ENCODE assay signal across 1 cellular context in the genomic region with DNA sequence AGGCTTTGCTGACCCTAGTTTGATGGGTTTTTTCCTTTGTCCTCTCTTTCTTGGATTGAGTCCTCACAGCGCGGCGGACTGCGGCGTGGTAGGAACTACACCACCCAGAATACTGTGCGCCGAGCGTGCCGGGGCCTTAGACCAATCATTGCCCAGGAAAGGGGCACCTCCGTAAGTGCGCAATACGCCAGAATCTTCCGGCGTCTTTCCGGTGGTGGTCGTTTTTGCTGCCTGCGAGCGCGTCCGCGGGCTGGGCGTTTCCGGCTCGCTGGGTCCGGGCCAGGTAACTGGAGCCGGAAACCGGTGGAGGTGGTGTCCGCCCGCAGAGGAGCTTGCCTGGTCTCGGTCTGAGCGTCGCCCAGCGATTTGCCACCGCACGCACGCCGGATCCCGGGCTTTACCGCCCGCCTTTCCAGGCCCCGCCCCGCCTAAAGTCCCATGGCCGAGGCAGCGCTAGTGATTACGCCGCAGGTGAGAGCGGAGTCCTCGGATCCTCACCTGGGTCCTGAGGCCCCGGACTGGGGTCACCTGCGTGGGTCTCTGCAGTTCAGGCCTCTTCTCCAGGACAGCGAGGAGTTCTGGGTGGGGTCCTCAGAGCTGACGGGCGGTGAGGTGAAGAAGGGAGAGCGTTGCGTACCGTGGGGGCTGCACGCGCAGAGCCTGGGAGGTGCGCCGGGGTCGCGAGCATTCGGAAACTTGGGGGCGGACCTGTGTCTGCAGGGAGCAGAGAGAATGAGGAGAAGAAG.
TF ChIP-seq lines count a peak whose summit lies in the region.

A gene (plus strand): TSS at position 221 of the 746 bp plus-strand sequence. CDS start 218 bp downstream, at position 439.

TF ChIP-seq in GM23338, 12 proteins besides CTCF, POLR2A, EP300 and RAD21 (continued from another document):
- TF ChIP-seq, protein P1, sequence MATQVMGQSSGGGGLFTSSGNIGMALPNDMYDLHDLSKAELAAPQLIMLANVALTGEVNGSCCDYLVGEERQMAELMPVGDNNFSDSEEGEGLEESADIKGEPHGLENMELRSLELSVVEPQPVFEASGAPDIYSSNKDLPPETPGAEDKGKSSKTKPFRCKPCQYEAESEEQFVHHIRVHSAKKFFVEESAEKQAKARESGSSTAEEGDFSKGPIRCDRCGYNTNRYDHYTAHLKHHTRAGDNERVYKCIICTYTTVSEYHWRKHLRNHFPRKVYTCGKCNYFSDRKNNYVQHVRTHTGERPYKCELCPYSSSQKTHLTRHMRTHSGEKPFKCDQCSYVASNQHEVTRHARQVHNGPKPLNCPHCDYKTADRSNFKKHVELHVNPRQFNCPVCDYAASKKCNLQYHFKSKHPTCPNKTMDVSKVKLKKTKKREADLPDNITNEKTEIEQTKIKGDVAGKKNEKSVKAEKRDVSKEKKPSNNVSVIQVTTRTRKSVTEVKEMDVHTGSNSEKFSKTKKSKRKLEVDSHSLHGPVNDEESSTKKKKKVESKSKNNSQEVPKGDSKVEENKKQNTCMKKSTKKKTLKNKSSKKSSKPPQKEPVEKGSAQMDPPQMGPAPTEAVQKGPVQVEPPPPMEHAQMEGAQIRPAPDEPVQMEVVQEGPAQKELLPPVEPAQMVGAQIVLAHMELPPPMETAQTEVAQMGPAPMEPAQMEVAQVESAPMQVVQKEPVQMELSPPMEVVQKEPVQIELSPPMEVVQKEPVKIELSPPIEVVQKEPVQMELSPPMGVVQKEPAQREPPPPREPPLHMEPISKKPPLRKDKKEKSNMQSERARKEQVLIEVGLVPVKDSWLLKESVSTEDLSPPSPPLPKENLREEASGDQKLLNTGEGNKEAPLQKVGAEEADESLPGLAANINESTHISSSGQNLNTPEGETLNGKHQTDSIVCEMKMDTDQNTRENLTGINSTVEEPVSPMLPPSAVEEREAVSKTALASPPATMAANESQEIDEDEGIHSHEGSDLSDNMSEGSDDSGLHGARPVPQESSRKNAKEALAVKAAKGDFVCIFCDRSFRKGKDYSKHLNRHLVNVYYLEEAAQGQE (IDR thresholded peaks at IDR 0.05; ENCODE audit: unreplicated experiment), result no peak
- TF ChIP-seq POLR2AphosphoS5 (IDR thresholded peaks at IDR 0.05; ENCODE audit: low read depth) (peak; percentile 75), JUNB (IDR thresholded peaks at IDR 0.05; ENCODE audit: unreplicated experiment) (no peak), EZH2 (IDR thresholded peaks at IDR 0.05; ENCODE audit: low read depth, unreplicated experiment) (no peak), NANOG (IDR thresholded peaks at IDR 0.05; ENCODE audit: borderline replicate concordance) (no peak), CREB1 (CRISPR knock-in tag; IDR thresholded peaks at IDR 0.05; ENCODE audit: low read depth) (peak; percentile 86), EZH2phosphoT487 (IDR thresholded peaks at IDR 0.05; ENCODE audit: unreplicated experiment) (no peak), ZNF114 (CRISPR knock-in tag; IDR thresholded peaks at IDR 0.05) (no peak)
- TF ChIP-seq, protein P2, sequence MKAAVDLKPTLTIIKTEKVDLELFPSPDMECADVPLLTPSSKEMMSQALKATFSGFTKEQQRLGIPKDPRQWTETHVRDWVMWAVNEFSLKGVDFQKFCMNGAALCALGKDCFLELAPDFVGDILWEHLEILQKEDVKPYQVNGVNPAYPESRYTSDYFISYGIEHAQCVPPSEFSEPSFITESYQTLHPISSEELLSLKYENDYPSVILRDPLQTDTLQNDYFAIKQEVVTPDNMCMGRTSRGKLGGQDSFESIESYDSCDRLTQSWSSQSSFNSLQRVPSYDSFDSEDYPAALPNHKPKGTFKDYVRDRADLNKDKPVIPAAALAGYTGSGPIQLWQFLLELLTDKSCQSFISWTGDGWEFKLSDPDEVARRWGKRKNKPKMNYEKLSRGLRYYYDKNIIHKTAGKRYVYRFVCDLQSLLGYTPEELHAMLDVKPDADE (IDR thresholded peaks at IDR 0.05), result peak; percentile 93
TF ChIP-seq in GM23338: peak in this region for 3.
